Comparison of ENCODE assay signal across 1 cellular context in genomic region chr19:2260341-2260751, GRCh38.
TF ChIP-seq lines count a peak whose summit lies in the region.

No MANE protein-coding gene starts in this region.

TF ChIP-seq in GM12878, 131 proteins besides CTCF, POLR2A, EP300 and RAD21 (continued from another document):
- peak; percentile 62; the same call in 1 of the 2 replicates for TF ChIP-seq MLLT1 (IDR thresholded peaks at IDR 0.05)
- no peak for TF ChIP-seq CHD4 (IDR thresholded peaks at IDR 0.05)
- TF ChIP-seq, protein P1, sequence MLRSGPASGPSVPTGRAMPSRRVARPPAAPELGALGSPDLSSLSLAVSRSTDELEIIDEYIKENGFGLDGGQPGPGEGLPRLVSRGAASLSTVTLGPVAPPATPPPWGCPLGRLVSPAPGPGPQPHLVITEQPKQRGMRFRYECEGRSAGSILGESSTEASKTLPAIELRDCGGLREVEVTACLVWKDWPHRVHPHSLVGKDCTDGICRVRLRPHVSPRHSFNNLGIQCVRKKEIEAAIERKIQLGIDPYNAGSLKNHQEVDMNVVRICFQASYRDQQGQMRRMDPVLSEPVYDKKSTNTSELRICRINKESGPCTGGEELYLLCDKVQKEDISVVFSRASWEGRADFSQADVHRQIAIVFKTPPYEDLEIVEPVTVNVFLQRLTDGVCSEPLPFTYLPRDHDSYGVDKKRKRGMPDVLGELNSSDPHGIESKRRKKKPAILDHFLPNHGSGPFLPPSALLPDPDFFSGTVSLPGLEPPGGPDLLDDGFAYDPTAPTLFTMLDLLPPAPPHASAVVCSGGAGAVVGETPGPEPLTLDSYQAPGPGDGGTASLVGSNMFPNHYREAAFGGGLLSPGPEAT (IDR thresholded peaks at IDR 0.05; ENCODE audit: low read depth), result peak; percentile 69
- no peak for TF ChIP-seq MTA2 (IDR thresholded peaks at IDR 0.05; ENCODE audit: low read depth)
- peak in 1 of 2 experiments; percentile 21; a peak in 1 of 4 replicates for TF ChIP-seq BHLHE40 (IDR thresholded peaks at IDR 0.05; ENCODE audit: borderline replicate concordance in 1 of 2, low read depth in 2 of 2, low read length in 1 of 2)
